8 cellular contexts compared by ENCODE assay signal in the genomic region with DNA sequence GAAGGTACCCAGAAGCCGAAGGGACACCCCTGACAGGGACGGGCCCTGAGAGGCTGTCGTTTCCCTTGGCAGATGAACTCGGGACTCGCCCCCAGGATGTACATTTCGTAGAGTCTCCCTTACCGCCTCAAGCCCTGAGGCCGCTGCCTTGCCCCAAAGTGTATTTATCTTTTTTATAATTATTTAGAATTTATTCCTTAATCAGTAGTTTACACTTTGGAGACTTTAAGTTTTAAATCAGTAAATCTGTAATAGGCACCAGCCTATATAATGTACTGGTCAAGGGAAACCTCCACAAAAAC. TPM values are rescaled to one million over a fixed set of nuclear protein-coding genes. Genes with fewer than 3 reads are reported as not detected.
DNase-seq lines count a peak whose midpoint lies in the region; ATAC-seq, FAIRE-seq and TF ChIP-seq lines count a peak whose summit lies in the region.

No MANE protein-coding gene starts in this region.

- H3K4me2 ChIP-seq in DOHH2 (ENCODE audit: low read length) (peak overlapping the region; percentile 84), HepG2 (ENCODE audit: low read depth, low read length) (peak overlapping the region; percentile 76)

- in situ Hi-C loops in HepG2 (cut with HindIII; ENCODE audit: extremely low pct_ligation_motif_present, low pct_unique_long_range_greater_than_20kb), result loop anchor here (10.0 kb wide), 1 partner anchor 187 kb away; no protein-coding TSS in a partner anchor
- in situ Hi-C loops in transverse colon (cut with MboI; ENCODE audit: low pct_ligation_motif_present in 1 of 4, low pct_unique_long_range_greater_than_20kb in 1 of 4, low sequenced_read_pairs in 3 of 4), result no loop called here

- TF ChIP-seq EP300 in HepG2 (IDR thresholded peaks at IDR 0.05; ENCODE audit: low read depth in 2 of 2, low read length in 2 of 2) (no peak), HepG2 (CRISPR knock-in tag; IDR thresholded peaks at IDR 0.05; ENCODE audit: borderline replicate concordance) (no peak), transverse colon (IDR thresholded peaks at IDR 0.05; ENCODE audit: low read depth) (no peak)

- no peak for TF ChIP-seq RAD21 in HepG2 (CRISPR knock-in tag; IDR thresholded peaks at IDR 0.05)

- no peaks in the 10 kb centered on the region for H3K9me2 ChIP-seq in DOHH2 (replicated peaks; ENCODE audit: control insufficient read depth, low read length)

- H3K9me3 ChIP-seq in DOHH2 (ENCODE audit: control insufficient read depth, insufficient read depth, low read length), result no peaks in the 10 kb centered on the region
- H3K9me3 ChIP-seq in HepG2 (ENCODE audit: low read length), result no peaks in the 10 kb centered on the region
- H3K9me3 ChIP-seq in transverse colon, result no peaks in the 10 kb centered on the region

- 3 to 5% (median 3%) methylated on average over 8 of the region's 8 CpGs for WGBS in adipose tissue, 3 donors
- 7% methylated on average over 6 of the region's 8 CpGs for WGBS in HepG2 (ENCODE audit: low lambda C conversion rate)
- 11 to 17% methylated on average over 7 to 8 of the region's 8 CpGs for WGBS in transverse colon (ENCODE audit: low coverage in 1 of 2), 2 donors

- peak overlapping the region; percentile 92 for H3K4me3 ChIP-seq in DOHH2 (ENCODE audit: low read length)
- H3K4me3 ChIP-seq in HepG2 (replicated peaks in 1 of 3; ENCODE audit: insufficient read depth in 1 of 3, low read depth in 2 of 3, low read length in 3 of 3), result peak overlapping the region; percentile 59 to 76 (median 65)
- H3K4me3 ChIP-seq in transverse colon, result peak overlapping the region; percentile 47 to 73 (median 64)

- no peaks in the 10 kb centered on the region for H4K20me1 ChIP-seq in DOHH2 (ENCODE audit: control insufficient read depth, insufficient read depth, low read depth, low read length)
- no peaks in the 10 kb centered on the region for H4K20me1 ChIP-seq in HepG2 (ENCODE audit: insufficient read depth, low read length)

- H3K36me3 ChIP-seq in DOHH2 (ENCODE audit: control insufficient read depth, low read length) (peaks cover 28% of the 10 kb centered on the region), HepG2 (replicated peaks in 1 of 2; ENCODE audit: control insufficient read depth in 1 of 2, insufficient read depth in 2 of 2, low read length in 2 of 2) (no peaks in the 10 kb centered on the region; a peak in 2 of 5 replicates), transverse colon (no peaks in the 10 kb centered on the region)

- FAIRE-seq in HepG2 (lab: Jason Lieb, UNC), result no peak

- H3K4me1 ChIP-seq in DOHH2 (ENCODE audit: control insufficient read depth, low read length) (peaks cover 28% of the 10 kb centered on the region), HepG2 (ENCODE audit: insufficient read depth, low read length) (peaks cover 42% of the 10 kb centered on the region), transverse colon (peaks cover 0 to 32% (median 19%) of the 10 kb centered on the region in 4 donors)

- intact Hi-C loops in HepG2 (cut with micrococcal nuclease; ENCODE audit: unreplicated experiment) (loop anchor here (2.0 to 5.0 kb wide), 4 partner anchors 140 to 400 kb away; partner anchors contain the start of gene FANCL), transverse colon (cut with DNase I; ENCODE audit: low total_unique reads) (no loop called here)

- peaks cover 38% of the 10 kb centered on the region for H3K79me2 ChIP-seq in DOHH2 (ENCODE audit: control insufficient read depth, low read length)
- peaks cover 16% of the 10 kb centered on the region for H3K79me2 ChIP-seq in HepG2 (ENCODE audit: insufficient read depth, low read length)

- H3K27me3 ChIP-seq in DOHH2 (ENCODE audit: control insufficient read depth, low read length) (no peaks in the 10 kb centered on the region), HepG2 (ENCODE audit: control insufficient read depth in 1 of 2, insufficient read depth in 2 of 2, low read length in 2 of 2) (no peaks in the 10 kb centered on the region; a peak in 1 of 5 replicates), transverse colon (no peaks in the 10 kb centered on the region)

- peak overlapping the region; percentile 78 for H3K9ac ChIP-seq in HepG2 (ENCODE audit: insufficient read depth, low read depth, low read length)

- H3F3A ChIP-seq in DOHH2 (ENCODE audit: control insufficient read depth, insufficient read depth), result peaks cover 2% of the 10 kb centered on the region; the same call in 1 of the 2 replicates

- BruUV-seq in HepG2 (replicated peaks; lab: Mats Ljungman, UMichigan), result no TSS peak

- POLR2A ChIA-PET in HepG2 (lab: Yijun Ruan, JAX), result interaction anchor here (1.4 kb wide), 1 partner anchor 11 kb away, joined by 5 read pairs; no protein-coding TSS in a partner anchor

- peak overlapping the region; percentile 68 for H2AFZ ChIP-seq in HepG2 (ENCODE audit: low read length)

- TF ChIP-seq POLR2A in HepG2 (IDR thresholded peaks at IDR 0.05; ENCODE audit: insufficient read depth in 1 of 2, low read depth in 2 of 2, low read length in 2 of 2), result no peak
- TF ChIP-seq POLR2A in transverse colon (IDR thresholded peaks at IDR 0.05), result no peak

- H3K27ac ChIP-seq in DOHH2 (ENCODE audit: low read depth, low read length), result peak overlapping the region; percentile 84
- peak overlapping the region; percentile 66 for H3K27ac ChIP-seq in adipose tissue (ENCODE audit: low read depth, low read length)
- peak overlapping the region; percentile 92 for H3K27ac ChIP-seq in HepG2 (ENCODE audit: extremely low read length, insufficient read depth, low read length)
- H3K27ac ChIP-seq in transverse colon, result peak overlapping the region; percentile 91 to 97 (median 95)

- TF ChIP-seq CTCF in DOHH2 (IDR thresholded peaks at IDR 0.05; ENCODE audit: low read depth, low read length, poor library complexity, severe bottlenecking) (no peak), HepG2 (CRISPR knock-in tag; IDR thresholded peaks at IDR 0.05) (no peak), transverse colon (IDR thresholded peaks at IDR 0.05) (no peak)

- ATAC-seq in GM21447 (IDR thresholded peaks at IDR 0.05; ENCODE audit: unreplicated experiment) (peak; percentile 44), HG03575 (IDR thresholded peaks at IDR 0.05; ENCODE audit: extremely low read depth, insufficient number of reproducible peaks, low FRiP score, unreplicated experiment) (peak; percentile 24), HepG2 (peak; percentile 56)

- CTCF ChIA-PET in HepG2 (lab: Yijun Ruan, JAX; ENCODE audit: low intra/inter-chr PET ratio, low total read pairs), result no interaction called here

- DNase-seq in HepG2 (ENCODE audit: low spot score) (no peak), transverse colon (no peak), retina (no peak)
- no peak for DNase-seq in stimulated activated CD4-positive, alpha-beta T cell treated with anti-CD3 and anti-CD28 coated beads, Interleukin-2, amount 100 ng/mL, for 48 hours

TF ChIP-seq in HepG2, 621 proteins besides CTCF, POLR2A, EP300 and RAD21 (continues in another document):
- no peak for TF ChIP-seq YEATS2 (CRISPR knock-in tag; IDR thresholded peaks at IDR 0.05; ENCODE audit: borderline replicate concordance)
- TF ChIP-seq DPF2 (CRISPR knock-in tag; IDR thresholded peaks at IDR 0.05; ENCODE audit: borderline replicate concordance, low read depth), result no peak
- TF ChIP-seq FOSL1 (CRISPR knock-in tag; IDR thresholded peaks at IDR 0.05; ENCODE audit: borderline replicate concordance), result no peak
- TF ChIP-seq ZNF557 (CRISPR knock-in tag; IDR thresholded peaks at IDR 0.05), result 0 out of 2 replicates have a peak, but pooled peaks have one; percentile 0
- no peak for TF ChIP-seq GRHL1 (CRISPR knock-in tag; conservative IDR thresholded peaks at IDR 0.05)
- TF ChIP-seq ERF (CRISPR knock-in tag; IDR thresholded peaks at IDR 0.05), result peak; percentile 6; the same call in 1 of the 2 replicates
- no peak for TF ChIP-seq PCBP1 (IDR thresholded peaks at IDR 0.05; ENCODE audit: borderline replicate concordance, low read depth, low read length)
- no peak for TF ChIP-seq ZFP82 (CRISPR knock-in tag; IDR thresholded peaks at IDR 0.05; ENCODE audit: borderline replicate concordance)

RNA-seq across cellular contexts. Expression of gene VRK2, which starts 0.7 kb away (rescaled TPM):
- polyA plus RNA-seq in adipose tissue (10 to 100 TPM; 10.2 to 11.7 (median 10.5) TPM), HepG2 (2011; rRNA removed) (9.3 and 13.3 TPM in 2 replicates)
- total RNA-seq in HepG2 (2016; rRNA removed; fragmentation: Illumina TruSeq; extraction: Trizol) (29.1 and 41.1 TPM in 2 replicates), transverse colon (10 to 100 TPM in 3 of 4 donors, 1 to 10 TPM in 1; 7.1 to 24.3 (median 15.1) TPM)
- 13.1 and 15.0 TPM in 2 replicates for total RNA-seq in HepG2 (2016; cell fraction: cytosol; rRNA removed; fragmentation: Illumina TruSeq; extraction: Trizol; ENCODE audit: low read depth)
- 27.4 and 42.5 TPM in 2 replicates for total RNA-seq in HepG2 (2016; cell fraction: insoluble cytoplasmic fraction; rRNA removed; fragmentation: Illumina TruSeq; extraction: Trizol)
- 17.7 and 19.7 TPM in 2 replicates for total RNA-seq in HepG2 (2016; cell fraction: membrane; rRNA removed; fragmentation: Illumina TruSeq; extraction: Trizol)
- 20.0 and 23.2 TPM in 2 replicates for total RNA-seq in HepG2 (2016; cell fraction: nucleus; rRNA removed; fragmentation: Illumina TruSeq; extraction: Trizol)
- polyA plus RNA-seq in HepG2 (2011; cell fraction: cytosol; rRNA removed), result 6.5 and 7.7 TPM in 2 replicates
- polyA plus RNA-seq in HepG2 (2011; cell fraction: nucleus; rRNA removed), result 7.7 and 9.2 TPM in 2 replicates
- 15.3 and 17.4 TPM in 2 replicates for polyA plus RNA-seq in HepG2 (2012)
- 4.8 and 5.4 TPM in 2 replicates for polyA plus RNA-seq in HepG2 (2016; cell fraction: cytosol; fragmentation: Illumina TruSeq; extraction: Trizol; ENCODE audit: low read depth)
- 37.9 and 42.5 TPM in 2 replicates for polyA plus RNA-seq in HepG2 (2016; cell fraction: insoluble cytoplasmic fraction; fragmentation: Illumina TruSeq; extraction: Trizol; ENCODE audit: low read depth)
- 10.1 and 10.3 TPM in 2 replicates for polyA plus RNA-seq in HepG2 (2016; cell fraction: membrane; fragmentation: Illumina TruSeq; extraction: Trizol; ENCODE audit: low read depth)
- 20.3 and 22.6 TPM in 2 replicates for polyA plus RNA-seq in HepG2 (2016; cell fraction: nucleus; fragmentation: Illumina TruSeq; extraction: Trizol; ENCODE audit: insufficient read depth, low read depth)
- polyA minus RNA-seq in HepG2 (2011; rRNA and poly(A)+ RNA removed; ENCODE audit: low replicate concordance), result 4.8 and 9.4 TPM in 2 replicates
- polyA minus RNA-seq in HepG2 (2011; cell fraction: cytosol; rRNA and poly(A)+ RNA removed), result 11.0 and 11.4 TPM in 2 replicates
- 26.7 and 30.0 TPM in 2 replicates for polyA minus RNA-seq in HepG2 (2011; cell fraction: nucleus; rRNA and poly(A)+ RNA removed)
